Comparison of ENCODE assay signal across 1 cellular context in the genomic region with DNA sequence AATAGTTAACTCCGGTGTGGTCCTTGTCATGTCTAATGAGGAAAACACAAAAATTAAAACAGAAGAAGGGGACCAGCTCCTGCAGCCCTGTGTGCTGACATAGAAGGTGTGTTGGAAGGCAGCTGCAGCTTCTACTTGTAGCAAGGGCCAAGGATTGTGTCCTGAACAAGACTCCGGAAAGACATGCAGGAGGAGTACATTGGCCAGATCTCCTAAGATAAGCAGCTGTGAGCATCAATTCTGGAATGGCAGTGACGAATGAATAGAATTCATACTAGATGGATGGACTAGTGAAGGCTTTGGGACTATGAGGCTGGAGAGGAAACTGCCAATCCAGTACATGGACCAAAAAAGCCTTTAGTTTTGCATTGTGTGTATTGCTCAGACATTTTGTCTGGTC.
TF ChIP-seq lines count a peak whose summit lies in the region.

No MANE protein-coding gene starts in this region.

TF ChIP-seq in HEK293T, 16 proteins besides CTCF, POLR2A, EP300 and RAD21 (continued from another document):
- no peak for TF ChIP-seq ARNT (IDR thresholded peaks at IDR 0.05)
- TF ChIP-seq FOXA1 (IDR thresholded peaks at IDR 0.05): no peak
- no peak for TF ChIP-seq BHLHE40 (IDR thresholded peaks at IDR 0.05; ENCODE audit: borderline replicate concordance)
